Comparison of ENCODE assay signal across 8 cellular contexts in the genomic region with DNA sequence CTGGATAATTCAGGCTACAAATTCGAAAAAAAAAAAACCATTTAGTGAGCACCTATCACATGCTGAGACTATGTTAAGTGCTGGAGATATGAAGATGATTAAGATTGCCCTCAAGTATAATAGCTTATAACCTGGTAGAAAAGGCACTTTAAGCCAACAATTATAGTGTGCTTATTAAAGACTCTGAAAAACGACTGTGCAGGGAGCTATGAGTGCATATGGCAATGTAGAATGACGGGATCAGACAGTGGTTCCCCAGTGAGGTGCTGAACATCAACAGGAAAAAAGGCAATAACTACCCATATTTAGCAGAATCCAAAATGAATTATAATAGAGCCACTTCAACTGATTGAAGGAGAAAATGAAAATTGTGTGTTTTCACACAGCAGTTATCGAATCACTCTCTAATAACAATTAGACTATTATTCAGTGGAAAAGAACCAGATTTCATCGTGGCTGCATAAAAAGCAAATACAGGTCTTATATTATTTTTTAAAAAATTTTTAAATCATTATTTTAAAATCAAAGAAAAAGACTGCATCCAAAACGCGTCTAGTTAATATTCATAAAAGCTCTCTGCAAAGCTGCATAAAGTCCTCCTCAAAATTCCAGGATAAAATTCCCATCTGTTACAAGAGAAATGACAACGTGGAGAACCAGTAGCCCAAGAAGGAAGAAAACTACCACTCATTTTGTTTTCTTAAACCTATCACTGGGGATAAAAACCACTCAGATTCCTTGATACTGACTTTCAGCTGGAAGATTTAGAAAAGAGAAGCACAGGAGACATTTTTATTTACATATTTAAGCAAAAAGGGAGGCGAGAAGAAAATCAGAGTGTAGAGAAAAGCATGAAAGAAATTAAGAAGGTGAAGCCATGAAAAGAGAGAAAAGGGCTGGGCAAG. TPM values are rescaled to one million over a fixed set of nuclear protein-coding genes. Genes with fewer than 3 reads are reported as not detected.
DNase-seq lines count a peak whose midpoint lies in the region; ATAC-seq and TF ChIP-seq lines count a peak whose summit lies in the region.

No MANE protein-coding gene starts in this region.

- H4K20me1 ChIP-seq in KMS-11 (ENCODE audit: insufficient read depth) = no peaks in the 10 kb centered on the region

- DNase-seq in BJ (ENCODE audit: low read depth) (no peak), body of pancreas (no peak), memory B cell (ENCODE audit: low spot score in 2 of 2) (no peak), sciatic nerve (ENCODE audit: low spot score) (no peak), DMS153 treated with DMSO at 0.1 percent for 48 hours (lab: John Stamatoyannopoulos, UW; ENCODE audit: unreplicated experiment) (no peak), occipital lobe (lab: John Stamatoyannopoulos, UW) (no peak)

- no peaks in the 10 kb centered on the region for H3K9me3 ChIP-seq in body of pancreas

- peak overlapping the region; percentile 54 for H2AFZ ChIP-seq in KMS-11 (ENCODE audit: low read depth)

- peak overlapping the region; percentile 98 for H3K4me3 ChIP-seq in BJ (ENCODE audit: low read depth, low read length)
- no peak overlapping the region for H3K4me3 ChIP-seq in KMS-11 (IDR thresholded peaks at IDR 0.05; ENCODE audit: insufficient read depth, low read depth, low read length)
- peak overlapping the region; percentile 79 to 98 for H3K4me3 ChIP-seq in body of pancreas

- intact Hi-C loops in body of pancreas (cut with DNase I) = no loop called here
- intact Hi-C loops in sciatic nerve (cut with DNase I) = no loop called here

- no peak for TF ChIP-seq CTCF in BJ (IDR thresholded peaks at IDR 0.05; ENCODE audit: insufficient read depth, low read depth, low read length)
- no peak for TF ChIP-seq CTCF in KMS-11 (conservative IDR thresholded peaks at IDR 0.05; ENCODE audit: low read depth, low read length)
- TF ChIP-seq CTCF in body of pancreas (IDR thresholded peaks at IDR 0.05) = no peak

- H3K4me1 Mint-ChIP-seq in memory B cell = peaks cover 25% of the 10 kb centered on the region

- no peaks in the 10 kb centered on the region for H3K27me3 Mint-ChIP-seq in memory B cell

- POLR2A ChIA-PET in BJ (lab: Charles Lee) = interaction anchor here (0.6 to 0.7 kb wide), 3 partner anchors 10 to 420 kb away, joined by 3 to 4 read pairs (median 4); partner anchors contain the start of gene MAML2

- H3K4me1 ChIP-seq in KMS-11 (ENCODE audit: low read depth, poor library complexity, severe bottlenecking) = no peaks in the 10 kb centered on the region
- H3K4me1 ChIP-seq in body of pancreas = peaks cover 11% of the 10 kb centered on the region

- peak overlapping the region; percentile 92 for H3K4me3 Mint-ChIP-seq in memory B cell

- CTCF ChIA-PET in BJ (lab: Yijun Ruan, JAX) = interaction anchor here (0.6 to 1.0 kb wide), 2 partner anchors 28 to 73 kb away, joined by 3 to 4 read pairs; no protein-coding TSS in a partner anchor

- H3K27ac Mint-ChIP-seq in memory B cell = peak overlapping the region; percentile 93

- ATAC-seq in body of pancreas = no peak
- ATAC-seq in memory B cell (ENCODE audit: low read depth) = no peak
- no peak for ATAC-seq in sciatic nerve
- no peak for ATAC-seq in HG02884 (IDR thresholded peaks at IDR 0.05; ENCODE audit: unreplicated experiment)

- TF ChIP-seq POLR2A in body of pancreas (IDR thresholded peaks at IDR 0.05) = no peak

- H3K36me3 ChIP-seq in BJ (ENCODE audit: control insufficient read depth, insufficient read depth, low read length) (no peaks in the 10 kb centered on the region), KMS-11 (ENCODE audit: insufficient read depth) (no peaks in the 10 kb centered on the region), body of pancreas (replicated peaks in 1 of 2; ENCODE audit: insufficient read depth in 1 of 2, low read depth in 2 of 2) (no peaks in the 10 kb centered on the region)

- H3K9ac ChIP-seq in KMS-11 = no peak overlapping the region

- H3K27me3 ChIP-seq in BJ (ENCODE audit: control insufficient read depth, insufficient read depth, low read length) (no peaks in the 10 kb centered on the region), KMS-11 (ENCODE audit: insufficient read depth, low read depth) (no peaks in the 10 kb centered on the region), body of pancreas (no peaks in the 10 kb centered on the region)

- H3K4me2 ChIP-seq in KMS-11 = 0 out of 2 replicates have a peak overlapping the region, but pooled peaks have one; percentile 29

- no peak overlapping the region for H3K27ac ChIP-seq in KMS-11
- H3K27ac ChIP-seq in body of pancreas = peak overlapping the region in 3 of 4 donors; percentile 84 to 96 (median 92)

- no peaks in the 10 kb centered on the region for H3K79me2 ChIP-seq in KMS-11 (ENCODE audit: insufficient read depth, low read depth)

- 26% methylated on average over 9 of the region's 9 CpGs for WGBS in body of pancreas, 2 donors

- H3K9me3 Mint-ChIP-seq in memory B cell = peaks cover 1% of the 10 kb centered on the region

- peaks cover 4% of the 10 kb centered on the region for H3K36me3 Mint-ChIP-seq in memory B cell

RNA-seq across cellular contexts. Expression of gene MTMR2, which starts 1.1 kb away (rescaled TPM):
- 19.3 and 37.3 TPM in 2 replicates for polyA plus RNA-seq in BJ (2011; rRNA removed)
- polyA minus RNA-seq in BJ (2011; rRNA and poly(A)+ RNA removed) = 25.2 and 29.3 TPM in 2 replicates
- 10 to 100 TPM in 1 of 2 donors, 1 to 10 TPM in 1; 6.9 to 14.5 TPM for total RNA-seq in body of pancreas
- 31.5 TPM for total RNA-seq in sciatic nerve
- total RNA-seq in occipital lobe = 24.5 TPM
